Comparison of ENCODE assay signal across 7 cellular contexts in genomic region chr1:15975358-15975804, GRCh38. TPM values are rescaled to one million over a fixed set of nuclear protein-coding genes. Genes with fewer than 3 reads are reported as not detected.
A peak's percentile ranks its signal among the peaks of the same experiment; 100 is the strongest.
DNase-seq lines count a peak whose midpoint lies in the region; ATAC-seq, FAIRE-seq and TF ChIP-seq lines count a peak whose summit lies in the region.

No MANE protein-coding gene starts in this region.

- H3K27me3 ChIP-seq in duodenal mucosa (ENCODE audit: control insufficient read depth in 1 of 2, insufficient read depth in 2 of 2, low read length in 2 of 2), result no peaks in the 10 kb centered on the region

- peak; percentile 73 for TF ChIP-seq CTCF in HFFc6 (IDR thresholded peaks at IDR 0.05)

- no peak for TF ChIP-seq POLR2A in GM12892 (IDR thresholded peaks at IDR 0.05; ENCODE audit: low read depth, low read length)

- H3K36me3 Mint-ChIP-seq in HFFc6 (ENCODE audit: low read depth) (peaks cover 27% of the 10 kb centered on the region), memory B cell (peaks cover 17% of the 10 kb centered on the region)

- peaks cover 9 to 17% of the 10 kb centered on the region in 2 donors for H3K36me3 ChIP-seq in duodenal mucosa (ENCODE audit: control insufficient read depth in 1 of 2, insufficient read depth in 2 of 2, low read length in 2 of 2)

- H3K27me3 Mint-ChIP-seq in HFFc6 (ENCODE audit: insufficient read depth) (no peaks in the 10 kb centered on the region; the same call in 1 of the 2 replicates), memory B cell (no peaks in the 10 kb centered on the region)

- peak overlapping the region; percentile 69 for H3K27ac Mint-ChIP-seq in HFFc6
- peak overlapping the region; percentile 98 for H3K27ac Mint-ChIP-seq in memory B cell

- H3K4me1 Mint-ChIP-seq in HFFc6 (ENCODE audit: low read depth) (peaks cover 25% of the 10 kb centered on the region), memory B cell (peaks cover 22% of the 10 kb centered on the region)

- H3K4me3 ChIP-seq in duodenal mucosa (ENCODE audit: low read depth in 1 of 2, low read length in 2 of 2), result peak overlapping the region; percentile 74 to 75

- no peaks in the 10 kb centered on the region for H3K9me3 Mint-ChIP-seq in HFFc6
- H3K9me3 Mint-ChIP-seq in memory B cell, result peaks cover 4% of the 10 kb centered on the region

- H3K4me1 ChIP-seq in duodenal mucosa (ENCODE audit: control insufficient read depth in 1 of 2, insufficient read depth in 2 of 2, low read length in 2 of 2), result peaks cover 7 to 10% of the 10 kb centered on the region in 2 donors

- peak; percentile 69 for FAIRE-seq in GM12892 (lab: Jason Lieb, UNC)

- H3K27ac ChIP-seq in duodenal mucosa (ENCODE audit: low read depth, low read length), result peak overlapping the region; percentile 61

- ATAC-seq in memory B cell (ENCODE audit: low read depth), result peak; percentile 54

- peak overlapping the region; percentile 55 to 61 for H3K9ac ChIP-seq in duodenal mucosa (ENCODE audit: low read depth in 1 of 2, low read length in 2 of 2)

- peak; percentile 63 for DNase-seq in GM12892 (ENCODE audit: insufficient read length)
- peak; percentile 50 for DNase-seq in HFFc6
- peak; percentile 86 for DNase-seq in NAMALWA (ENCODE audit: low spot score)
- peak; percentile 83 for DNase-seq in activated CD4-positive, alpha-beta T cell treated with anti-CD3 and anti-CD28 coated beads for 48 hours
- no peak for DNase-seq in memory B cell (ENCODE audit: low spot score in 2 of 2)
- DNase-seq in stimulated activated CD8-positive, alpha-beta memory T cell treated with anti-CD3 and anti-CD28 coated beads, Interleukin-15, amount 100 ng/mL, for 24 hours (ENCODE audit: low read depth), result peak; percentile 64

- H3K9me3 ChIP-seq in duodenal mucosa (ENCODE audit: control insufficient read depth in 1 of 2, low read length in 2 of 2), result no peaks in the 10 kb centered on the region

- H3K4me3 Mint-ChIP-seq in HFFc6, result peak overlapping the region; percentile 91
- H3K4me3 Mint-ChIP-seq in memory B cell, result peak overlapping the region; percentile 98

RNA-seq across cellular contexts. Expression of gene ZBTB17, which starts 0.5 kb away (rescaled TPM):
- 12.6 TPM for polyA plus RNA-seq in GM12892 (2012; ENCODE audit: missing spikeins)
- total RNA-seq in HFFc6 (2021; fragmentation: NEBNext Ultra II Directional; extraction: Animal tissue kit (Norgen Biotek cat#: 25700)), result 10 to 100 TPM; 22.5 to 25.4 (median 24.1) TPM

RNA-seq across cellular contexts. Expression of gene SRARP, which starts 28.7 kb away (rescaled TPM):
- not detected for polyA plus RNA-seq in GM12892 (2012; ENCODE audit: missing spikeins)
- total RNA-seq in HFFc6 (2021; fragmentation: NEBNext Ultra II Directional; extraction: Animal tissue kit (Norgen Biotek cat#: 25700)), result not detected

RNA-seq across cellular contexts. Expression of gene HSPB7, which starts 42.5 kb away (rescaled TPM):
- 0.34 TPM for polyA plus RNA-seq in GM12892 (2012; ENCODE audit: missing spikeins)
- 10 to 100 TPM; 15.5 to 40.6 (median 33.0) TPM for total RNA-seq in HFFc6 (2021; fragmentation: NEBNext Ultra II Directional; extraction: Animal tissue kit (Norgen Biotek cat#: 25700))

RNA-seq across cellular contexts. Expression of gene CLCNKA, which starts 46.5 kb away (rescaled TPM):
- polyA plus RNA-seq in GM12892 (2012; ENCODE audit: missing spikeins), result 0.34 TPM
- total RNA-seq in HFFc6 (2021; fragmentation: NEBNext Ultra II Directional; extraction: Animal tissue kit (Norgen Biotek cat#: 25700)), result not detected

Comparison
In these comparisons a context has a peak if more than half of its experiments do, and no peak if none do; other contexts are left out.
1. DNase-seq: peak in GM12892 (single experiment), HFFc6 (single experiment), NAMALWA (single experiment), activated CD4-positive, alpha-beta T cell treated with anti-CD3 and anti-CD28 coated beads for 48 hours (single experiment) and stimulated activated CD8-positive, alpha-beta memory T cell treated with anti-CD3 and anti-CD28 coated beads, Interleukin-15, amount 100 ng/mL, for 24 hours (single experiment); none in memory B cell (0 of 2).